ENCODE assay signal across 8 cellular contexts in the genomic region with DNA sequence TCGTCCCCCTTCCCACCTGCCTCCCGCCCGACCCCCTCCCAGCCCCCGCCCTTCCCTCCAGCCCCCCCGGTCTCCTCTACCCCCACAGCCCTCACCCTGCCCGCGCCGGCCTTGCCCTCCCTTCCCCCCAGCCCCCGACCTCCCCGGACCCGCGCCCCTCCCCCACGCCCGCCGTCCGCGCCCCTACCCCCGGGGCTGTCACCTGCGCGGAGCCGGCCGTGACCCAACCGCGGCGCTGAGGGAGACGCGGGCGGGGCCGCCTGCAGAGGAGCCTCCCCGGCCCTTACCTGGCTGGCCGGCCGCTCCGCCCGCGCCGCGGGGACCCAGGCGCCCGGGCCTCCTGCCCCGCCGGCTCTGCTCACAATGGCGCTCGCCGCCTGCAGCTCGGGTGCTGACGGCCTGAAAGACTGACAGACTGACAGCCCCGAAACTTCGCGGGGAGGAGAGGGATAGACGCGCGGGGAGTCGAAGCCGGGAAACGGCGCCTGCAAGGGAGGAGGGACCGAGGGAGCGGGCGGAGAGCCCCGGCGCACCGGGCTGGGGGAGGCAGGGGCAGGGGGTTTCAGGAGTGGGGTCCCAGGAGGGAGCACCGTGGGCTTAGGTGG. TPM values are rescaled to one million over a fixed set of nuclear protein-coding genes. Genes with fewer than 3 reads are reported as not detected.
DNase-seq lines count a peak whose midpoint lies in the region; ATAC-seq lines count a peak whose summit lies in the region.

No MANE protein-coding gene starts in this region.

- peak overlapping the region; percentile 72 to 94 (median 83) for H3K9ac ChIP-seq in BLaER1 treated with 17β-estradiol and CSF1 and Interleukin-3, amounts not matched to agents 10 nM and 100 nM

- H3K4me2 ChIP-seq in BLaER1 treated with 17β-estradiol and CSF1 and Interleukin-3, amounts not matched to agents 10 nM and 100 nM = peak overlapping the region; percentile 53 to 96 (median 92)

- peaks cover 2% of the 10 kb centered on the region for H3K4me1 Mint-ChIP-seq in activated naive CD8-positive, alpha-beta T cell treated with anti-CD3 and anti-CD28 coated beads, Interleukin-2, amount 10 ng/mL, durations not matched to agents 7 days and 5 days

- DNase-seq in NCI-H1105 (lab: John Stamatoyannopoulos, UW) = peak; percentile 34
- peak; percentile 55 for DNase-seq in activated naive CD8-positive, alpha-beta T cell treated with anti-CD3 and anti-CD28 coated beads, Interleukin-2, amount 10 ng/mL, durations not matched to agents 7 days and 5 days
- DNase-seq in iPS-NIHi11 (ENCODE audit: low spot score) = peak; percentile 60
- peak; percentile 46 for DNase-seq in stimulated activated CD8-positive, alpha-beta memory T cell treated with anti-CD3 and anti-CD28 coated beads, Interleukin-4, amount 100 ng/mL, for 48 hours
- no peak for DNase-seq in NCI-H1694 (lab: John Stamatoyannopoulos, UW)
- DNase-seq in Ammon's horn (ENCODE audit: low spot score) = no peak
- DNase-seq in hippocampal formation (lab: John Stamatoyannopoulos, UW) = no peak

- H3K4me3 ChIP-seq in BLaER1 treated with 17β-estradiol and CSF1 and Interleukin-3, amounts not matched to agents 10 nM and 100 nM = peak overlapping the region; percentile 65 to 87 (median 78)

- peaks cover 19 to 32% (median 27%) of the 10 kb centered on the region in 11 experiments; a peak in 20 of 22 replicates for H3K36me3 ChIP-seq in BLaER1 treated with 17β-estradiol and CSF1 and Interleukin-3, amounts not matched to agents 10 nM and 100 nM

- peaks cover 51 to 57% (median 55%) of the 10 kb centered on the region in 10 experiments for H3K4me1 ChIP-seq in BLaER1 treated with 17β-estradiol and CSF1 and Interleukin-3, amounts not matched to agents 10 nM and 100 nM

- peaks cover 0 to 37% (median 19%) of the 10 kb centered on the region in 11 experiments; a peak in 13 of 22 replicates for H4K20me1 ChIP-seq in BLaER1 treated with 17β-estradiol and CSF1 and Interleukin-3, amounts not matched to agents 10 nM and 100 nM

- no peak for ATAC-seq in activated naive CD8-positive, alpha-beta T cell treated with anti-CD3 and anti-CD28 coated beads, Interleukin-2, amount 10 ng/mL, durations not matched to agents 7 days and 5 days (ENCODE audit: low read depth)

- peak overlapping the region; percentile 84 for H3K4me3 Mint-ChIP-seq in activated naive CD8-positive, alpha-beta T cell treated with anti-CD3 and anti-CD28 coated beads, Interleukin-2, amount 10 ng/mL, durations not matched to agents 7 days and 5 days

- POLR2A ChIA-PET in activated naive CD8-positive, alpha-beta T cell treated with anti-CD3 and anti-CD28 coated beads, Interleukin-2, amount 10 ng/mL, durations not matched to agents 7 days and 5 days (lab: Charles Lee) = interaction anchor here (0.6 to 2.4 kb wide), 3 partner anchors 8 to 376 kb away, joined by 3 to 7 read pairs (median 5); no protein-coding TSS in a partner anchor

- H3K27ac Mint-ChIP-seq in activated naive CD8-positive, alpha-beta T cell treated with anti-CD3 and anti-CD28 coated beads, Interleukin-2, amount 10 ng/mL, durations not matched to agents 7 days and 5 days = no peak overlapping the region

- no peaks in the 10 kb centered on the region for H3K27me3 ChIP-seq in BLaER1 treated with 17β-estradiol and CSF1 and Interleukin-3, amounts not matched to agents 10 nM and 100 nM

- no peaks in the 10 kb centered on the region for H3K9me3 Mint-ChIP-seq in activated naive CD8-positive, alpha-beta T cell treated with anti-CD3 and anti-CD28 coated beads, Interleukin-2, amount 10 ng/mL, durations not matched to agents 7 days and 5 days

- no peaks in the 10 kb centered on the region for H3K9me3 ChIP-seq in BLaER1 treated with 17β-estradiol and CSF1 and Interleukin-3, amounts not matched to agents 10 nM and 100 nM (replicated peaks in 1 of 11)

- H3K27me3 Mint-ChIP-seq in activated naive CD8-positive, alpha-beta T cell treated with anti-CD3 and anti-CD28 coated beads, Interleukin-2, amount 10 ng/mL, durations not matched to agents 7 days and 5 days = peaks cover 32% of the 10 kb centered on the region

- no peaks in the 10 kb centered on the region for H3K36me3 Mint-ChIP-seq in activated naive CD8-positive, alpha-beta T cell treated with anti-CD3 and anti-CD28 coated beads, Interleukin-2, amount 10 ng/mL, durations not matched to agents 7 days and 5 days

- peak overlapping the region; percentile 38 to 93 (median 84); a peak in 19 of 22 replicates for H3K27ac ChIP-seq in BLaER1 treated with 17β-estradiol and CSF1 and Interleukin-3, amounts not matched to agents 10 nM and 100 nM

RNA-seq across cellular contexts. Expression of gene ZNF467, which starts 0.5 kb away (rescaled TPM):
- 1 to 10 TPM in 1 of 2 experiments, under 1 TPM in 1; 0.83 to 1.0 TPM for total RNA-seq in activated naive CD8-positive, alpha-beta T cell treated with anti-CD3 and anti-CD28 coated beads, Interleukin-2, amount 10 ng/mL, durations not matched to agents 7 days and 5 days

Comparison
In these comparisons a context has a peak if more than half of its experiments do, and no peak if none do; other contexts are left out.
1. DNase-seq: peak in NCI-H1105 (single experiment), activated naive CD8-positive, alpha-beta T cell treated with anti-CD3 and anti-CD28 coated beads, Interleukin-2, amount 10 ng/mL, durations not matched to agents 7 days and 5 days (single experiment), iPS-NIHi11 (single experiment) and stimulated activated CD8-positive, alpha-beta memory T cell treated with anti-CD3 and anti-CD28 coated beads, Interleukin-4, amount 100 ng/mL, for 48 hours (single experiment); none in NCI-H1694 (single experiment), Ammon's horn (single experiment) and hippocampal formation (0 of 2).